Comparison of ENCODE assay signal across 8 cellular contexts in genomic region chr19:12639901-12640613, GRCh38. TPM values are rescaled to one million over a fixed set of nuclear protein-coding genes. Genes with fewer than 3 reads are reported as not detected.
DNase-seq lines count a peak whose midpoint lies in the region; ATAC-seq and TF ChIP-seq lines count a peak whose summit lies in the region.

No MANE protein-coding gene starts in this region.

- peak; percentile 72 for ATAC-seq in CD4-positive, alpha-beta T cell (ENCODE audit: poor library complexity)
- ATAC-seq in activated CD8-positive, alpha-beta memory T cell treated with anti-CD3 and anti-CD28 coated beads, Interleukin-2, amount 10 ng/mL, durations not matched to agents 7 days and 5 days: peak; percentile 96
- no peak for ATAC-seq in HG03469 (IDR thresholded peaks at IDR 0.05; ENCODE audit: unreplicated experiment)

- peak; percentile 72 to 85 (median 78) for DNase-seq in CD4-positive, alpha-beta T cell
- DNase-seq in HEK293T (ENCODE audit: extremely low spot score) (peak; percentile 75), NCI-H774 (lab: John Stamatoyannopoulos, UW) (peak; percentile 33), epidermal melanocyte (ENCODE audit: insufficient read length, low spot score) (peak; percentile 75), midbrain (lab: John Stamatoyannopoulos, UW) (peak; percentile 64)
- DNase-seq in activated CD8-positive, alpha-beta memory T cell treated with anti-CD3 and anti-CD28 coated beads, Interleukin-2, amount 10 ng/mL, durations not matched to agents 7 days and 5 days: peak; percentile 93
- DNase-seq in stimulated activated CD8-positive, alpha-beta memory T cell treated with anti-CD3 and anti-CD28 coated beads, Interleukin-15, amount 100 ng/mL, for 24 hours (ENCODE audit: low read depth): peak; percentile 58

- intact Hi-C loops in CD4-positive, alpha-beta T cell (cut with DNase I, micrococcal nuclease): loop anchor here (1.0 to 2.0 kb wide), 4 partner anchors 27 to 33 kb away; partner anchors contain the start of genes ZNF490 (in 1 of the 2) and ZNF791 (in 1 of the 2)

- H3K27me3 ChIP-seq in CD4-positive, alpha-beta T cell (ENCODE audit: control insufficient read depth, insufficient read depth, low read length): no peaks in the 10 kb centered on the region

- H3K9me3 Mint-ChIP-seq in CD4-positive, alpha-beta T cell: no peaks in the 10 kb centered on the region
- no peaks in the 10 kb centered on the region for H3K9me3 Mint-ChIP-seq in activated CD8-positive, alpha-beta memory T cell treated with anti-CD3 and anti-CD28 coated beads, Interleukin-2, amount 10 ng/mL, durations not matched to agents 7 days and 5 days (ENCODE audit: low read depth)

- CTCF ChIA-PET in CD4-positive, alpha-beta T cell (lab: Charles Lee): interaction anchor here (0.6 to 3.0 kb wide), 20 partner anchors 9 to 76 kb away, joined by 3 to 28 read pairs (median 5); partner anchors contain the start of genes DHPS, MAN2B1, WDR83 and ZNF490
- CTCF ChIA-PET in HEK293T (lab: Yijun Ruan, JAX): interaction anchor here (0.6 kb wide), 1 partner anchor 120 kb away, joined by 6 read pairs; no protein-coding TSS in a partner anchor
- CTCF ChIA-PET in activated CD8-positive, alpha-beta memory T cell treated with anti-CD3 and anti-CD28 coated beads, Interleukin-2, amount 10 ng/mL, durations not matched to agents 7 days and 5 days (lab: Charles Lee): interaction anchor here (0.6 to 1.8 kb wide), 30 partner anchors 9 to 221 kb away, joined by 3 to 15 read pairs (median 5); partner anchors contain the start of genes MAN2B1, TRIR, WDR83 and ZNF490

- H3K4me3 Mint-ChIP-seq in CD4-positive, alpha-beta T cell: peak overlapping the region; percentile 55
- H3K4me3 Mint-ChIP-seq in activated CD8-positive, alpha-beta memory T cell treated with anti-CD3 and anti-CD28 coated beads, Interleukin-2, amount 10 ng/mL, durations not matched to agents 7 days and 5 days: peak overlapping the region; percentile 53

- POLR2A ChIA-PET in CD4-positive, alpha-beta T cell (lab: Charles Lee): interaction anchor here (0.6 to 1.3 kb wide), 11 partner anchors 9 to 154 kb away, joined by 3 to 8 read pairs (median 3); partner anchors contain the start of genes MAN2B1, WDR83, ZNF490 and ZNF791
- POLR2A ChIA-PET in HEK293T (lab: Yijun Ruan, JAX): no interaction called here

- H3K27ac Mint-ChIP-seq in CD4-positive, alpha-beta T cell: peak overlapping the region; percentile 71
- H3K27ac Mint-ChIP-seq in activated CD8-positive, alpha-beta memory T cell treated with anti-CD3 and anti-CD28 coated beads, Interleukin-2, amount 10 ng/mL, durations not matched to agents 7 days and 5 days: peak overlapping the region; percentile 58

- peaks cover 22% of the 10 kb centered on the region for H3K4me1 Mint-ChIP-seq in CD4-positive, alpha-beta T cell (ENCODE audit: low read depth)
- peaks cover 9% of the 10 kb centered on the region for H3K4me1 Mint-ChIP-seq in activated CD8-positive, alpha-beta memory T cell treated with anti-CD3 and anti-CD28 coated beads, Interleukin-2, amount 10 ng/mL, durations not matched to agents 7 days and 5 days

- TF ChIP-seq CTCF in CD4-positive, alpha-beta T cell (IDR thresholded peaks at IDR 0.05): peak; percentile 97

- no peaks in the 10 kb centered on the region for H3K27me3 Mint-ChIP-seq in CD4-positive, alpha-beta T cell
- no peaks in the 10 kb centered on the region for H3K27me3 Mint-ChIP-seq in activated CD8-positive, alpha-beta memory T cell treated with anti-CD3 and anti-CD28 coated beads, Interleukin-2, amount 10 ng/mL, durations not matched to agents 7 days and 5 days

- no peak overlapping the region for H3K27ac ChIP-seq in CD4-positive, alpha-beta T cell (ENCODE audit: low read depth, low read length)

- no peaks in the 10 kb centered on the region for H3K9me3 ChIP-seq in CD4-positive, alpha-beta T cell (ENCODE audit: control insufficient read depth, low read length)

- peaks cover 10% of the 10 kb centered on the region for H3K36me3 Mint-ChIP-seq in CD4-positive, alpha-beta T cell (ENCODE audit: low read depth)
- peaks cover 9% of the 10 kb centered on the region for H3K36me3 Mint-ChIP-seq in activated CD8-positive, alpha-beta memory T cell treated with anti-CD3 and anti-CD28 coated beads, Interleukin-2, amount 10 ng/mL, durations not matched to agents 7 days and 5 days

TF ChIP-seq in HEK293T, 16 proteins besides CTCF, POLR2A, EP300 and RAD21:
- TF ChIP-seq TARDBP (IDR thresholded peaks at IDR 0.05) (no peak), FOXK2 (IDR thresholded peaks at IDR 0.05) (no peak), LEF1 (IDR thresholded peaks at IDR 0.05; ENCODE audit: borderline replicate concordance) (no peak), FOXM1 (IDR thresholded peaks at IDR 0.05; ENCODE audit: borderline replicate concordance) (no peak), NFRKB (IDR thresholded peaks at IDR 0.05) (no peak), FOXA1 (IDR thresholded peaks at IDR 0.05) (no peak), L3MBTL2 (conservative IDR thresholded peaks at IDR 0.05) (no peak), ZNF384 (IDR thresholded peaks at IDR 0.05) (no peak), ELF4 (IDR thresholded peaks at IDR 0.05) (no peak), CTBP1 (IDR thresholded peaks at IDR 0.05; ENCODE audit: borderline replicate concordance) (no peak), HDGF (IDR thresholded peaks at IDR 0.05; ENCODE audit: borderline replicate concordance) (no peak), SUZ12 (IDR thresholded peaks at IDR 0.05) (no peak), BHLHE40 (IDR thresholded peaks at IDR 0.05; ENCODE audit: borderline replicate concordance) (no peak), ARNT (IDR thresholded peaks at IDR 0.05) (no peak)
- TF ChIP-seq, protein P1, sequence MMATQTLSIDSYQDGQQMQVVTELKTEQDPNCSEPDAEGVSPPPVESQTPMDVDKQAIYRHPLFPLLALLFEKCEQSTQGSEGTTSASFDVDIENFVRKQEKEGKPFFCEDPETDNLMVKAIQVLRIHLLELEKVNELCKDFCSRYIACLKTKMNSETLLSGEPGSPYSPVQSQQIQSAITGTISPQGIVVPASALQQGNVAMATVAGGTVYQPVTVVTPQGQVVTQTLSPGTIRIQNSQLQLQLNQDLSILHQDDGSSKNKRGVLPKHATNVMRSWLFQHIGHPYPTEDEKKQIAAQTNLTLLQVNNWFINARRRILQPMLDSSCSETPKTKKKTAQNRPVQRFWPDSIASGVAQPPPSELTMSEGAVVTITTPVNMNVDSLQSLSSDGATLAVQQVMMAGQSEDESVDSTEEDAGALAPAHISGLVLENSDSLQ (IDR thresholded peaks at IDR 0.05): no peak

RNA-seq across cellular contexts. Expression of gene MAN2B1, which starts 26.5 kb away (rescaled TPM):
- total RNA-seq in CD4-positive, alpha-beta T cell: 100 to 1,000 TPM in 1 of 2 experiments, 10 to 100 TPM in 1; 95.9 to 109 TPM
- 100 to 1,000 TPM; 102 to 118 TPM for total RNA-seq in activated CD8-positive, alpha-beta memory T cell treated with anti-CD3 and anti-CD28 coated beads, Interleukin-2, amount 10 ng/mL, durations not matched to agents 7 days and 5 days

RNA-seq across cellular contexts. Expression of gene WDR83, which starts 26.6 kb away (rescaled TPM):
- total RNA-seq in CD4-positive, alpha-beta T cell: 1 to 10 TPM; 6.5 to 6.6 TPM
- total RNA-seq in activated CD8-positive, alpha-beta memory T cell treated with anti-CD3 and anti-CD28 coated beads, Interleukin-2, amount 10 ng/mL, durations not matched to agents 7 days and 5 days: 10 to 100 TPM; 21.4 to 22.0 TPM

RNA-seq across cellular contexts. Expression of gene ZNF791, which starts 29.3 kb away (rescaled TPM):
- 100 to 1,000 TPM; 102 to 103 TPM for total RNA-seq in CD4-positive, alpha-beta T cell
- total RNA-seq in activated CD8-positive, alpha-beta memory T cell treated with anti-CD3 and anti-CD28 coated beads, Interleukin-2, amount 10 ng/mL, durations not matched to agents 7 days and 5 days: 10 to 100 TPM; 30.0 to 41.5 TPM

RNA-seq across cellular contexts. Expression of gene ZNF490, which starts 29.4 kb away (rescaled TPM):
- 1 to 10 TPM; 6.2 to 7.1 TPM for total RNA-seq in CD4-positive, alpha-beta T cell
- 10 to 100 TPM; 14.0 to 14.7 TPM for total RNA-seq in activated CD8-positive, alpha-beta memory T cell treated with anti-CD3 and anti-CD28 coated beads, Interleukin-2, amount 10 ng/mL, durations not matched to agents 7 days and 5 days

RNA-seq across cellular contexts. Expression of gene DHPS, which starts 41.6 kb away (rescaled TPM):
- 100 to 1,000 TPM; 112 to 113 TPM for total RNA-seq in CD4-positive, alpha-beta T cell
- 100 to 1,000 TPM; 106 to 111 TPM for total RNA-seq in activated CD8-positive, alpha-beta memory T cell treated with anti-CD3 and anti-CD28 coated beads, Interleukin-2, amount 10 ng/mL, durations not matched to agents 7 days and 5 days

Comparison
In these comparisons a context has a peak if more than half of its experiments do, and no peak if none do; other contexts are left out.
1. DNase-seq: peak in every context shown above with its lines; median percentile 93 in activated CD8-positive, alpha-beta memory T cell treated with anti-CD3 and anti-CD28 coated beads, Interleukin-2, amount 10 ng/mL, durations not matched to agents 7 days and 5 days; 78 in CD4-positive, alpha-beta T cell; 75 in HEK293T; 75 in epidermal melanocyte; 64 in midbrain; 58 in stimulated activated CD8-positive, alpha-beta memory T cell treated with anti-CD3 and anti-CD28 coated beads, Interleukin-15, amount 100 ng/mL, for 24 hours; 33 in NCI-H774.